Comparison of ENCODE assay signal across 8 cellular contexts in genomic region chr16:81445926-81446317, GRCh38. TPM values are rescaled to one million over a fixed set of nuclear protein-coding genes. Genes with fewer than 3 reads are reported as not detected.
A peak's percentile ranks its signal among the peaks of the same experiment; 100 is the strongest.
DNase-seq lines count a peak whose midpoint lies in the region; ATAC-seq and TF ChIP-seq lines count a peak whose summit lies in the region.

No MANE protein-coding gene starts in this region.

- H3K9me3 ChIP-seq in Panc1 (ENCODE audit: control insufficient read depth, insufficient read depth, low read depth, low read length) (no peaks in the 10 kb centered on the region), esophagus (ENCODE audit: control insufficient read depth in 2 of 2, insufficient read depth in 1 of 2, low read depth in 1 of 2, low read length in 1 of 2) (no peaks in the 10 kb centered on the region), prostate gland (no peaks in the 10 kb centered on the region)

- H3K36me3 ChIP-seq in Panc1 (ENCODE audit: control insufficient read depth, insufficient read depth, low read length) = peaks cover 4% of the 10 kb centered on the region; the same call in 1 of the 2 replicates
- H3K36me3 ChIP-seq in esophagus (ENCODE audit: control insufficient read depth in 2 of 2, insufficient read depth in 2 of 2, low read length in 1 of 2) = peaks cover 0 to 2% of the 10 kb centered on the region in 2 donors
- H3K36me3 ChIP-seq in prostate gland = no peaks in the 10 kb centered on the region

- H3K4me3 ChIP-seq in Panc1 (ENCODE audit: low read depth in 2 of 2, low read length in 2 of 2) (peak overlapping the region; percentile 74 to 87), esophagus (ENCODE audit: low read depth in 1 of 2, low read length in 2 of 2) (peak overlapping the region; percentile 77 to 90), prostate gland (peak overlapping the region; percentile 88 to 93)

- POLR2A ChIA-PET in Panc1 (lab: Charles Lee) (interaction anchor here (0.7 kb wide), 1 partner anchor 48 kb away, joined by 5 read pairs; no protein-coding TSS in a partner anchor), GM10248 (lab: Yijun Ruan, JAX) (interaction anchor here (0.5 kb wide), 1 partner anchor 21 kb away, joined by 3 read pairs; no protein-coding TSS in a partner anchor)

- intact Hi-C loops in Panc1 (cut with micrococcal nuclease; ENCODE audit: unreplicated experiment) (loop anchor here (5.0 kb wide), 1 partner anchor 44 kb away; no protein-coding TSS in a partner anchor), prostate gland (cut with DNase I) (no loop called here)

- H3K27me3 ChIP-seq in Panc1 (ENCODE audit: control insufficient read depth, insufficient read depth, low read length) = no peaks in the 10 kb centered on the region
- H3K27me3 ChIP-seq in esophagus (ENCODE audit: control insufficient read depth in 1 of 2, insufficient read depth in 2 of 2, low read length in 2 of 2) = no peaks in the 10 kb centered on the region
- H3K27me3 ChIP-seq in prostate gland (replicated peaks; ENCODE audit: insufficient read depth) = no peaks in the 10 kb centered on the region

- TF ChIP-seq POLR2A in prostate gland (IDR thresholded peaks at IDR 0.05) = no peak

- WGBS in esophagus, 2 donors = 2 to 3% methylated on average over 7 of the region's 7 CpGs
- WGBS in prostate gland = under 1% methylated on average over 7 of the region's 7 CpGs

- no peak for ATAC-seq in Panc1
- no peak for ATAC-seq in HG03045 (IDR thresholded peaks at IDR 0.05; ENCODE audit: unreplicated experiment)
- ATAC-seq in GM19023 (IDR thresholded peaks at IDR 0.05; ENCODE audit: unreplicated experiment) = no peak

- TF ChIP-seq CTCF in Panc1 (IDR thresholded peaks at IDR 0.05) (no peak), prostate gland (IDR thresholded peaks at IDR 0.05) (no peak), GM10248 (IDR thresholded peaks at IDR 0.05; ENCODE audit: control extremely low read depth, extremely low read depth, low read depth, missing control alignments) (no peak)

- BruUV-seq in Panc1 (replicated peaks; lab: Mats Ljungman, UMichigan) = no TSS peak

- DNase-seq in NOMO-1 treated with DMSO at 0.1 percent for 48 hours (lab: John Stamatoyannopoulos, UW; ENCODE audit: unreplicated experiment) (peak; percentile 51), NOMO-1 treated with dmso at 0.1 percent for 144 hours (lab: John Stamatoyannopoulos, UW; ENCODE audit: unreplicated experiment) (no peak), Panc1 (ENCODE audit: low read depth, low spot score) (no peak), prostate gland (ENCODE audit: low spot score) (peak; percentile 33), GM10248 (ENCODE audit: extremely low spot score) (no peak)

- H3K27ac ChIP-seq in Panc1 (ENCODE audit: low read length) (peak overlapping the region; percentile 87), esophagus (ENCODE audit: low read depth in 2 of 2, low read length in 1 of 2) (peak overlapping the region; percentile 96 to 97), prostate gland (peak overlapping the region; percentile 88)

- in situ Hi-C loops in Panc1 (cut with HindIII; ENCODE audit: low pct_unique_long_range_greater_than_20kb, low sequenced_read_pairs) = no loop called here

- H3K4me1 ChIP-seq in Panc1 (ENCODE audit: control insufficient read depth, insufficient read depth, low read length) = peaks cover 10% of the 10 kb centered on the region
- H3K4me1 ChIP-seq in esophagus (ENCODE audit: control insufficient read depth in 2 of 2, insufficient read depth in 2 of 2, low read length in 1 of 2) = peaks cover 3 to 18% of the 10 kb centered on the region in 2 donors
- H3K4me1 ChIP-seq in prostate gland (replicated peaks) = peaks cover 8% of the 10 kb centered on the region

- CTCF ChIA-PET in Panc1 (lab: Charles Lee) (no interaction called here), GM10248 (lab: Yijun Ruan, JAX) (no interaction called here)

RNA-seq across cellular contexts. Expression of gene CMIP, which starts 1.3 kb away (rescaled TPM):
- total RNA-seq in Panc1 (2021; ENCODE audit: unreplicated experiment) (49.7 TPM), prostate gland (10 to 100 TPM; 30.1 to 95.1 TPM)
- 32.8 TPM for polyA plus RNA-seq in Panc1 (2012; ENCODE audit: insufficient read length)
- polyA plus RNA-seq in esophagus = 10 to 100 TPM; 16.9 to 19.3 TPM

Comparison
In these comparisons a context has a peak if more than half of its experiments do, and no peak if none do; other contexts are left out.
1. DNase-seq: peak in NOMO-1 treated with DMSO at 0.1 percent for 48 hours (single experiment) and prostate gland (single experiment); none in NOMO-1 treated with dmso at 0.1 percent for 144 hours (single experiment), Panc1 (single experiment) and GM10248 (single experiment).
2. Peak in every context shown above with its lines, with median percentiles within 50 percentile points of each other: H3K27ac ChIP-seq and H3K4me3 ChIP-seq.